ENCODE assay signal across 8 cellular contexts in the genomic region with DNA sequence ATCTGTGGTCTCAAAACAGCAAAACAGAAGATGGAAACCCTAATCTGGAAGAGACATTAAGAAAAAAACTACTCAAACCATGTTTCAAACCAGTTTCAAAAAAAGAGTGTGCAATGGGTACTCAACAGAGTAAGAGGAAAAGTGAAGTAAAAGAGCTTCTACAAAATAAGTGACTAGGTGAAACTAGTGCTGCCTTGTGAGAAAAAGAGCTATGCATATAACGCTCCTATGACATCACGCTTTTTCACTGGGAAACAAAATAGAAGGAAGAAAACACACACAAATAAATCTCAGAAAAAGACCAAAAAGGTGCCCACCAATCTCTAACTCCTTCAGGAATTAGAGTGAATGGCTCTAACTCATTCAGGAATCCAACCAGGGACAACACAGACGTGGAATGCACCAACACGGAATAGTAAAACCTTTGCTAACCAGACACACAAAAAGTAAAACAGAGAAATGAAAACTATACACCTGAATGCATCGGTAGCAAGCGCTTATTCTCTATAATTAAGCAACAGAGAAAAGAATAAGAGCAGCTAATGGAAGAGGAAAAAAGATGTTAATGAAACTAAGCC.
DNase-seq lines count a peak whose midpoint lies in the region; ATAC-seq and TF ChIP-seq lines count a peak whose summit lies in the region.

No MANE protein-coding gene starts in this region.

- no peaks in the 10 kb centered on the region for H3K9me3 ChIP-seq in HUES48 (ENCODE audit: control insufficient read depth, insufficient read depth, low read length)
- H3K9me3 ChIP-seq in mucosa of rectum (ENCODE audit: control insufficient read depth in 2 of 2, low read length in 2 of 2) = no peaks in the 10 kb centered on the region

- ATAC-seq in GM18502 (IDR thresholded peaks at IDR 0.05; ENCODE audit: poor library complexity, unreplicated experiment) (peak; percentile 11), HG03565 (IDR thresholded peaks at IDR 0.05; ENCODE audit: unreplicated experiment) (no peak), HG03442 (IDR thresholded peaks at IDR 0.05; ENCODE audit: unreplicated experiment) (no peak)

- H3K4me3 ChIP-seq in HUES48 (ENCODE audit: low read depth, low read length) = peak overlapping the region; percentile 87
- peak overlapping the region; percentile 99 for H3K4me3 ChIP-seq in brain microvascular endothelial cell (ENCODE audit: low read depth, low read length)
- peak overlapping the region; percentile 88 to 99 for H3K4me3 ChIP-seq in mucosa of rectum (ENCODE audit: low read length in 2 of 2)

- H3K4me1 ChIP-seq in HUES48 (ENCODE audit: control insufficient read depth, insufficient read depth, low read length) (peaks cover 23% of the 10 kb centered on the region), mucosa of rectum (ENCODE audit: control insufficient read depth in 2 of 2, insufficient read depth in 2 of 2, low read length in 2 of 2) (peaks cover 17 to 18% of the 10 kb centered on the region in 2 donors)

- no peaks in the 10 kb centered on the region for H3K36me3 ChIP-seq in HUES48 (ENCODE audit: control insufficient read depth, insufficient read depth, low read length)
- peaks cover 2% of the 10 kb centered on the region for H3K36me3 ChIP-seq in brain microvascular endothelial cell (replicated peaks)
- no peaks in the 10 kb centered on the region for H3K36me3 ChIP-seq in mucosa of rectum (ENCODE audit: control insufficient read depth in 2 of 2, insufficient read depth in 2 of 2, low read length in 2 of 2)

- H3K27ac ChIP-seq in HUES48 (ENCODE audit: low read depth, low read length) (peak overlapping the region; percentile 96), brain microvascular endothelial cell (peak overlapping the region; percentile 82), mucosa of rectum (ENCODE audit: low read depth in 2 of 2, low read length in 2 of 2) (peak overlapping the region in 1 of 2 donors; percentile 97)

- peak overlapping the region; percentile 88 for H3K9ac ChIP-seq in HUES48 (ENCODE audit: low read depth, low read length)
- peak overlapping the region; percentile 9 to 94 for H3K9ac ChIP-seq in mucosa of rectum (ENCODE audit: low read depth in 1 of 2, low read length in 2 of 2)

- POLR2A ChIA-PET in GM10248 (lab: Yijun Ruan, JAX) = interaction anchor here (0.5 to 0.6 kb wide), 2 partner anchors 356 to 378 kb away, joined by 3 read pairs; no protein-coding TSS in a partner anchor

- DNase-seq in brain microvascular endothelial cell (no peak), GM10248 (ENCODE audit: extremely low spot score) (no peak), NCI-H510A (lab: John Stamatoyannopoulos, UW) (no peak)

- CTCF ChIA-PET in GM10248 (lab: Yijun Ruan, JAX) = interaction anchor here (1.1 to 3.4 kb wide), 5 partner anchors 9 to 160 kb away, joined by 3 to 17 read pairs (median 5); no protein-coding TSS in a partner anchor

- H3K27me3 ChIP-seq in HUES48 (ENCODE audit: control insufficient read depth, insufficient read depth, low read length) (no peaks in the 10 kb centered on the region), brain microvascular endothelial cell (replicated peaks) (no peaks in the 10 kb centered on the region), mucosa of rectum (ENCODE audit: control insufficient read depth in 2 of 2, insufficient read depth in 2 of 2, low read length in 2 of 2) (no peaks in the 10 kb centered on the region)

- TF ChIP-seq CTCF in brain microvascular endothelial cell (IDR thresholded peaks at IDR 0.05; ENCODE audit: low read depth, low read length, missing control alignments) = no peak
- no peak for TF ChIP-seq CTCF in GM10248 (IDR thresholded peaks at IDR 0.05; ENCODE audit: control extremely low read depth, extremely low read depth, low read depth, missing control alignments)

- in situ Hi-C loops in brain microvascular endothelial cell (cut with HindIII; ENCODE audit: low pct_ligation_motif_present, low sequenced_read_pairs) = no loop called here
